Comparison of ENCODE assay signal across 1 cellular context in the genomic region with DNA sequence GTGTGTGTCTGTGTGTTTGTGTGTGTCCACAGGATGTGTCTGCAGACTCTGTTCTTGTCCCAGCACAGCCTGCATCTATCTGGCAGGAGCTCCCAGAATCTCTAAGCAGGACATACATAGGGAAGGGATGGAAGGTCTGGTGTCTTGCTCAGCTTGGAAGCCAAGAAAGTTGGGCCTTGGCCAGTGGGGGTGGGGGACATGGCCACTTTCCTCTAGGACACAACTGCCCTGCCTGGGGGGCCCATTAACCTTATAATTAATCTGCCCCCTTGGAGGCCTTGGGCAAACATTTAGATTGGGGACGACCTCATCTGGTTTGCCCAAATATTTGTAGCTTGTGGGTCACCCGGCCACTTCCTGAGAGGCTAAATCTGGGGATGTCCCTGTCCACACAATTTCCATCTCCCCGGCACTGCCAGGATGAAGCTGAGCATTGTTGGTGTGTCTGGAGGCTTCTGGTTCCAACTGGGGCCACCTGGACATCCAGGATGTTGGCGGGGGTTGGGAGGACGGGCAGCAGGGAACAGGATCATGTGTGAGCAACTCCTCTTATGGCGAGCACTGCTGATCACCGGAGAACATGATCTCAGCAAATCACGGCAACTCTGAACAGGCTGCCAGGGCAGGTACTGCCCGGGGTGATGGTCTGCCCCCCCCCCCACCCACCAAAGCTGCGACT.
TF ChIP-seq lines count a peak whose summit lies in the region.

No MANE protein-coding gene starts in this region.

TF ChIP-seq in SK-N-SH, 30 proteins besides CTCF, POLR2A, EP300 and RAD21:
- no peak for TF ChIP-seq FOSL2 (IDR thresholded peaks at IDR 0.05; ENCODE audit: borderline replicate concordance, low read depth)
- TF ChIP-seq FOXJ3 (CRISPR knock-in tag; IDR thresholded peaks at IDR 0.05): no peak
- TF ChIP-seq MEF2A (IDR thresholded peaks at IDR 0.05; ENCODE audit: borderline replicate concordance, low read depth): no peak
- TF ChIP-seq RFX5 (IDR thresholded peaks at IDR 0.05; ENCODE audit: low read length): no peak
- no peak for TF ChIP-seq SMC3 (IDR thresholded peaks at IDR 0.05; ENCODE audit: low read depth, low read length)
- no peak for TF ChIP-seq FOXM1 (IDR thresholded peaks at IDR 0.05; ENCODE audit: low read depth)
- TF ChIP-seq TEAD4 (IDR thresholded peaks at IDR 0.05; ENCODE audit: borderline replicate concordance, insufficient read depth): no peak
- TF ChIP-seq RCOR1 (IDR thresholded peaks at IDR 0.05; ENCODE audit: low read length): no peak
- no peak for TF ChIP-seq USF2 (IDR thresholded peaks at IDR 0.05; ENCODE audit: borderline replicate concordance, low read depth, low read length)
- TF ChIP-seq YY1 (IDR thresholded peaks at IDR 0.05; ENCODE audit: low read depth): no peak
- no peak for TF ChIP-seq NRF1 (IDR thresholded peaks at IDR 0.05; ENCODE audit: low read depth, low read length)
- TF ChIP-seq RXRA (IDR thresholded peaks at IDR 0.05; ENCODE audit: borderline replicate concordance, low read depth): no peak
- TF ChIP-seq NFIC (IDR thresholded peaks at IDR 0.05; ENCODE audit: borderline replicate concordance): no peak
- no peak for TF ChIP-seq IRF3 (IDR thresholded peaks at IDR 0.05; ENCODE audit: low read depth, low read length)
- no peak for TF ChIP-seq JUND (IDR thresholded peaks at IDR 0.05)
- TF ChIP-seq MAX (IDR thresholded peaks at IDR 0.05; ENCODE audit: low read depth): no peak
- TF ChIP-seq TCF12 (IDR thresholded peaks at IDR 0.05): no peak
- no peak for TF ChIP-seq REST (IDR thresholded peaks at IDR 0.05; ENCODE audit: low read depth, low read length)
